In genomic region chr1:234559917-234560676, GRCh38 we compare ENCODE assay signal across 21 cellular contexts.
"Had no signal": no experiment of that assay in that cellular context is flagged by ENCODE, and none has a peak within 500 bp of the region (broad histone marks: within the 10 kb centered on the region; RNA-seq: fewer than 3 reads in every experiment).

No MANE protein-coding gene starts in this region.

- H3K9me3 ChIP-seq: ascending aorta, esophagus squamous epithelium, gastroesophageal sphincter, lower lobe of right lung, spleen, thoracic aorta, upper lobe of right lung had no signal

- H3K27ac ChIP-seq: ascending aorta, brain microvascular endothelial cell, esophagus squamous epithelium, lower lobe of right lung, neural progenitor cell, spleen, thoracic aorta, upper lobe of right lung had no signal

- FAIRE-seq: islet of Langerhans had no signal

- ATAC-seq: activated T-cell treated with anti-CD3 and anti-CD28 coated beads, Interleukin-2, amount 50 U/mL, for 72 hours; gastroesophageal sphincter; lower lobe of right lung; naive thymus-derived CD4-positive, alpha-beta T cell; T-helper 17 cell had no signal

- H3K4me2 ChIP-seq: neural progenitor cell had no signal

- H3K4me1 ChIP-seq: ascending aorta, lower lobe of right lung, neural progenitor cell, upper lobe of right lung had no signal

- H2AFZ ChIP-seq: neural progenitor cell had no signal

- H3K27me3 ChIP-seq: ascending aorta, brain microvascular endothelial cell, esophagus squamous epithelium, gastroesophageal sphincter, neural progenitor cell, spleen, upper lobe of right lung had no signal

- H3K36me3 ChIP-seq: ascending aorta, brain microvascular endothelial cell, esophagus squamous epithelium, gastroesophageal sphincter, lower lobe of right lung, neural progenitor cell, spleen, thoracic aorta, upper lobe of right lung had no signal

- H3K9ac ChIP-seq: neural progenitor cell had no signal

- H3K4me3 ChIP-seq: ascending aorta, esophagus squamous epithelium, gastroesophageal sphincter, lower lobe of right lung, neural progenitor cell, spleen, thoracic aorta, upper lobe of right lung had no signal

- DNase-seq: activated B cell treated with CpG ODN at 0.5 μM for 24 hours; activated CD4-positive, alpha-beta T cell treated with anti-CD3 and anti-CD28 coated beads for 4 hours; activated CD4-positive, alpha-beta T cell treated with anti-CD3 and anti-CD28 coated beads, Interleukin-2, amount 50 U/mL, for 48 hours; activated gamma-delta T cell; activated T-cell treated with anti-CD3 and anti-CD28 coated beads, Interleukin-2, amount 50 U/mL, for 72 hours; brain microvascular endothelial cell; central memory CD4-positive, alpha-beta T cell; esophagus squamous epithelium; lower lobe of right lung; spleen; stimulated activated CD4-positive, alpha-beta T cell treated with anti-CD3 and anti-CD28 coated beads, Interleukin-4, amount 100 ng/mL, for 1 hour; stimulated activated naive CD4-positive, alpha-beta T cell; SW 1271; T-helper 17 cell; upper lobe of right lung had no signal
